ENCODE assay signal across 9 cellular contexts in genomic region chr11:2945757-2946287, GRCh38. TPM values are rescaled to one million over a fixed set of nuclear protein-coding genes. Genes with fewer than 3 reads are reported as not detected.
DNase-seq lines count a peak whose midpoint lies in the region; ATAC-seq and TF ChIP-seq lines count a peak whose summit lies in the region.
"Had no signal": no experiment of that assay in that cellular context is flagged by ENCODE, and none has a peak within 500 bp of the region (broad histone marks: within the 10 kb centered on the region; RNA-seq: fewer than 3 reads in every experiment).

No MANE protein-coding gene starts in this region.

- intact Hi-C loops in cardiac septum (cut with DNase I) (no loop called here), right lobe of liver (cut with DNase I) (no loop called here)
- intact Hi-C loops in naive thymus-derived CD4-positive, alpha-beta T cell (cut with micrococcal nuclease): loop anchor here (2.0 to 5.0 kb wide), 3 partner anchors 43 to 414 kb away; a partner anchor contains a TSS

- peaks cover 11% of the 10 kb centered on the region for H3K4me1 ChIP-seq in cardiac muscle cell (ENCODE audit: low read depth)
- H3K4me1 ChIP-seq in adipocyte (ENCODE audit: control insufficient read depth, insufficient read depth, low read length): peaks cover 17% of the 10 kb centered on the region
- H3K4me1 ChIP-seq in naive thymus-derived CD4-positive, alpha-beta T cell (ENCODE audit: control insufficient read depth in 2 of 2, insufficient read depth in 2 of 2, low read length in 2 of 2): peaks cover 0 to 17% of the 10 kb centered on the region in 2 donors
- H3K4me1 ChIP-seq in urinary bladder (ENCODE audit: insufficient read depth): no peaks in the 10 kb centered on the region
- H3K4me1 ChIP-seq in right lobe of liver: peaks cover 0 to 19% (median 9%) of the 10 kb centered on the region in 4 donors

- H3K27me3 Mint-ChIP-seq in naive thymus-derived CD4-positive, alpha-beta T cell: no peaks in the 10 kb centered on the region

- no peak for DNase-seq in cardiac muscle cell (ENCODE audit: low read depth in 1 of 2, low spot score in 1 of 2)
- no peak for DNase-seq in cardiac septum (ENCODE audit: low spot score)
- DNase-seq in adipocyte (ENCODE audit: low read depth): no peak
- no peak for DNase-seq in naive thymus-derived CD4-positive, alpha-beta T cell
- no peak for DNase-seq in SHP77 treated with DMSO at 0.1 percent for 48 hours (lab: John Stamatoyannopoulos, UW)
- no peak for DNase-seq in right lobe of liver

- no peaks in the 10 kb centered on the region for H3K9me3 ChIP-seq in cardiac muscle cell (ENCODE audit: low read depth)
- no peaks in the 10 kb centered on the region for H3K9me3 ChIP-seq in adipocyte (ENCODE audit: control insufficient read depth, low read length)
- no peaks in the 10 kb centered on the region for H3K9me3 ChIP-seq in naive thymus-derived CD4-positive, alpha-beta T cell (ENCODE audit: control insufficient read depth in 2 of 3, low read length in 3 of 3)
- no peaks in the 10 kb centered on the region for H3K9me3 ChIP-seq in right lobe of liver

- ATAC-seq in naive thymus-derived CD4-positive, alpha-beta T cell: no peak
- ATAC-seq in HG02981 (IDR thresholded peaks at IDR 0.05; ENCODE audit: unreplicated experiment) (no peak), right lobe of liver (no peak)

- H3K4me3 Mint-ChIP-seq in naive thymus-derived CD4-positive, alpha-beta T cell: peak overlapping the region in 9 of 10 donors; percentile 9 to 76 (median 62)

- H3K27ac Mint-ChIP-seq in naive thymus-derived CD4-positive, alpha-beta T cell: peak overlapping the region; percentile 0 to 86 (median 80)

- H3K9ac ChIP-seq in adipocyte (ENCODE audit: low read length): peak overlapping the region; percentile 69

- peaks cover 30 to 66% (median 62%) of the 10 kb centered on the region in 7 donors for H3K4me1 Mint-ChIP-seq in naive thymus-derived CD4-positive, alpha-beta T cell

- POLR2A ChIA-PET in naive thymus-derived CD4-positive, alpha-beta T cell (lab: Charles Lee): interaction anchor here (0.6 to 0.9 kb wide), 2 partner anchors 12 to 591 kb away, joined by 3 to 4 read pairs; no protein-coding TSS in a partner anchor

- no peak for TF ChIP-seq POLR2A in right lobe of liver (IDR thresholded peaks at IDR 0.05)

- H3K36me3 Mint-ChIP-seq in naive thymus-derived CD4-positive, alpha-beta T cell: peaks cover 11 to 28% (median 18%) of the 10 kb centered on the region in 5 donors

- H3K27ac ChIP-seq in cardiac muscle cell: peak overlapping the region; percentile 9
- peak overlapping the region; percentile 41 for H3K27ac ChIP-seq in naive thymus-derived CD4-positive, alpha-beta T cell (ENCODE audit: low read depth, low read length)
- H3K27ac ChIP-seq in urinary bladder (ENCODE audit: low read depth): peak overlapping the region; percentile 33
- no peak overlapping the region for H3K27ac ChIP-seq in right lobe of liver

- H3K4me3 ChIP-seq in cardiac muscle cell (no peak overlapping the region), adipocyte (ENCODE audit: low read length) (peak overlapping the region; percentile 74), urinary bladder (ENCODE audit: low read depth, low read length) (no peak overlapping the region), right lobe of liver (no peak overlapping the region)
- H3K4me3 ChIP-seq in naive thymus-derived CD4-positive, alpha-beta T cell (ENCODE audit: low read length): no peak overlapping the region
- H3K4me3 ChIP-seq: lung had no signal

- H3K36me3 ChIP-seq in cardiac muscle cell: peaks cover 30% of the 10 kb centered on the region
- peaks cover 43% of the 10 kb centered on the region for H3K36me3 ChIP-seq in adipocyte (ENCODE audit: control insufficient read depth, insufficient read depth, low read length, severe bottlenecking)
- peaks cover 6 to 36% (median 21%) of the 10 kb centered on the region in 3 experiments for H3K36me3 ChIP-seq in naive thymus-derived CD4-positive, alpha-beta T cell (ENCODE audit: control insufficient read depth in 2 of 3, insufficient read depth in 3 of 3, low read length in 3 of 3)
- no peaks in the 10 kb centered on the region for H3K36me3 ChIP-seq in urinary bladder (ENCODE audit: insufficient read depth)
- peaks cover 0 to 24% (median 3%) of the 10 kb centered on the region in 4 donors for H3K36me3 ChIP-seq in right lobe of liver

- H3K9me3 Mint-ChIP-seq in naive thymus-derived CD4-positive, alpha-beta T cell: no peaks in the 10 kb centered on the region

- TF ChIP-seq CTCF in cardiac muscle cell (IDR thresholded peaks at IDR 0.05; ENCODE audit: low read depth, low read length) (no peak), right lobe of liver (IDR thresholded peaks at IDR 0.05) (no peak)

- WGBS in urinary bladder: 78% methylated on average over 8 of the region's 8 CpGs
- 100% methylated on average over 1 of the region's 8 CpGs for WGBS in right lobe of liver (ENCODE audit: insufficient coverage, low coverage, low lambda C conversion rate, missing lambda C conversion rate)

- CTCF ChIA-PET in naive thymus-derived CD4-positive, alpha-beta T cell (lab: Charles Lee): interaction anchor here (0.9 to 1.3 kb wide), 2 partner anchors 15 to 58 kb away, joined by 3 read pairs; no protein-coding TSS in a partner anchor

- no peaks in the 10 kb centered on the region for H3K27me3 ChIP-seq in cardiac muscle cell
- H3K27me3 ChIP-seq in adipocyte (replicated peaks; ENCODE audit: control insufficient read depth, insufficient read depth, low read length): no peaks in the 10 kb centered on the region
- no peaks in the 10 kb centered on the region for H3K27me3 ChIP-seq in naive thymus-derived CD4-positive, alpha-beta T cell (ENCODE audit: control insufficient read depth in 2 of 2, insufficient read depth in 2 of 2, low read length in 2 of 2)
- H3K27me3 ChIP-seq in right lobe of liver: no peaks in the 10 kb centered on the region

RNA-seq across cellular contexts. Expression of gene PHLDA2, which starts 16.6 kb away (rescaled TPM):
- 1.1 TPM in 1 of 2 replicates, not detected in the other for total RNA-seq in cardiac muscle cell
- polyA plus RNA-seq in cardiac muscle cell: 0.73 and 3.8 TPM in 2 replicates
- total RNA-seq in cardiac septum: 2.1 TPM
- 1 to 10 TPM in 3 of 5 experiments, not detected in 2; 2.5 to 7.9 (median 4.5) TPM for total RNA-seq in naive thymus-derived CD4-positive, alpha-beta T cell
- polyA plus RNA-seq in naive thymus-derived CD4-positive, alpha-beta T cell: not detected
- 1.1 TPM for total RNA-seq in urinary bladder
- 18.9 TPM for polyA plus RNA-seq in urinary bladder
- total RNA-seq in right lobe of liver: 10 to 100 TPM in 2 of 6 experiments, 1 to 10 TPM in 1, under 1 TPM in 2, not detected in 1; 0.51 to 12.7 (median 5.9) TPM

RNA-seq across cellular contexts. Expression of gene NAP1L4, which starts 46.3 kb away (rescaled TPM):
- total RNA-seq in cardiac muscle cell: 132 and 150 TPM in 2 replicates
- polyA plus RNA-seq in cardiac muscle cell: 250 and 254 TPM in 2 replicates
- 189 TPM for total RNA-seq in cardiac septum
- total RNA-seq in naive thymus-derived CD4-positive, alpha-beta T cell: 100 to 1,000 TPM; 245 to 356 (median 294) TPM
- polyA plus RNA-seq in naive thymus-derived CD4-positive, alpha-beta T cell: 100 to 1,000 TPM; 134 to 172 TPM
- total RNA-seq in urinary bladder: 154 TPM
- 86.9 TPM for polyA plus RNA-seq in urinary bladder
- 10 to 100 TPM; 37.6 to 76.0 (median 56.9) TPM for total RNA-seq in right lobe of liver

Comparison
In these comparisons a context has a peak if more than half of its experiments do, and no peak if none do; other contexts are left out.
1. H3K27ac ChIP-seq: peak in cardiac muscle cell (single experiment), naive thymus-derived CD4-positive, alpha-beta T cell (single experiment) and urinary bladder (single experiment); none in right lobe of liver (0 of 3).
2. intact Hi-C loops: an anchor here in naive thymus-derived CD4-positive, alpha-beta T cell (2.0 to 5.0 kb wide); none called in cardiac septum and right lobe of liver.